9 cellular contexts compared by ENCODE assay signal in the genomic region with DNA sequence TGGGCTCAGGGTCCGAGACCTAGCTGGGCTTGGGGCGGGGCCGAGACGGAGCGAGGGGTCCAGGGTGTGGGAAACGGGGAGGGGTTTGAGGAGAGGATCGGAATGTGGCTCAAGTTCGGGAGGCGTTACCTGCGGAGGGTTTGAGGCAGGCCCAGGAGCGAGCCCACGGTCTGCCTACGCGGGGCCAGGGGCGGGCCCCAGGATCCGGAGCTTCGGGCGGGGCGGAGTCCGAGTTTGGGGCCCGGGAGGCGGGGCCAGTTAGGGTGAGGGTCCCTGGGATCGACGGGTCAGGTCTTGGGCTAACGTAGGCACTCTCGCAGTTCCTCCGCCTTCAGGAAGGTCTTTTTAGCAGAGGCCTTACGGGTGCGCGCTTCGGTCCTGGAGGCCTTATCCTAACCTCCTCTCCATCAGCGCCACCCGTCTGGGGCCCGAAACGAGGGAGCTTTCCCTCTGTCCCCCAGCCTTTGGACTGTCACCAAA. TPM values are rescaled to one million over a fixed set of nuclear protein-coding genes. Genes with fewer than 3 reads are reported as not detected.
A peak's percentile ranks its signal among the peaks of the same experiment; 100 is the strongest.
DNase-seq lines count a peak whose midpoint lies in the region; ATAC-seq and TF ChIP-seq lines count a peak whose summit lies in the region.
"Not testable (repeated sequence)": the region's sequence is repeated elsewhere in the genome, so short reads cannot be mapped to it uniquely, and the experiment has no call there.
"Had no signal": no experiment of that assay in that cellular context is flagged by ENCODE, and none has a peak within 500 bp of the region (broad histone marks: within the 10 kb centered on the region; RNA-seq: fewer than 3 reads in every experiment).

No MANE protein-coding gene starts in this region.

- H3K9me3 ChIP-seq in SJCRH30 (replicated peaks); left lung: not testable (repeated sequence)

- peak overlapping the region; percentile 95 for H3K27ac Mint-ChIP-seq in activated naive CD8-positive, alpha-beta T cell
- H3K27ac Mint-ChIP-seq in progenitor cell of endocrine pancreas: peak overlapping the region; percentile 99

- intact Hi-C loops in left lung (cut with DNase I): not testable (repeated sequence)

- H3K27me3 ChIP-seq in SJCRH30, left lung: not testable (repeated sequence)

- peaks cover 18% of the 10 kb centered on the region for H3K4me1 Mint-ChIP-seq in activated naive CD8-positive, alpha-beta T cell (ENCODE audit: low read depth)
- H3K4me1 Mint-ChIP-seq in progenitor cell of endocrine pancreas (ENCODE audit: low read depth): peaks cover 21% of the 10 kb centered on the region

- not testable (repeated sequence) for ATAC-seq in left lung

- not testable (repeated sequence) for H3K27me3 Mint-ChIP-seq in activated naive CD8-positive, alpha-beta T cell; progenitor cell of endocrine pancreas

- not testable (repeated sequence) for H3K27ac ChIP-seq in SJCRH30
- H3K27ac ChIP-seq in epithelial cell of prostate (peak overlapping the region; percentile 86), left lung (peak overlapping the region; percentile 72 to 83), urinary bladder (ENCODE audit: low read depth) (peak overlapping the region; percentile 86)

- H3K36me3 Mint-ChIP-seq in activated naive CD8-positive, alpha-beta T cell; progenitor cell of endocrine pancreas (ENCODE audit: insufficient read depth): not testable (repeated sequence)

- H3K4me3 ChIP-seq in SJCRH30 (peak overlapping the region; percentile 62), left lung (peak overlapping the region; percentile 38 to 84), urinary bladder (ENCODE audit: low read depth, low read length) (peak overlapping the region; percentile 40)

- not testable (repeated sequence) for H3K36me3 ChIP-seq in SJCRH30; left lung; urinary bladder (ENCODE audit: insufficient read depth)

- H3K4me3 Mint-ChIP-seq in activated naive CD8-positive, alpha-beta T cell: peak overlapping the region; percentile 94
- H3K4me3 Mint-ChIP-seq in progenitor cell of endocrine pancreas (ENCODE audit: low read depth): peak overlapping the region; percentile 93

- TF ChIP-seq CTCF in left lung (IDR thresholded peaks at IDR 0.05); progenitor cell of endocrine pancreas (IDR thresholded peaks at IDR 0.05; ENCODE audit: unreplicated experiment): not testable (repeated sequence)

- not testable (repeated sequence) for H3K9me3 Mint-ChIP-seq in activated naive CD8-positive, alpha-beta T cell (ENCODE audit: low read depth); progenitor cell of endocrine pancreas (ENCODE audit: low read depth)

- DNase-seq in DMS79 (lab: John Stamatoyannopoulos, UW) (peak; percentile 29), KG1 (lab: John Stamatoyannopoulos, UW) (peak; percentile 43)
- not testable (repeated sequence) for DNase-seq in SJCRH30; epithelial cell of prostate (ENCODE audit: low read depth, low spot score); left lung; progenitor cell of endocrine pancreas (ENCODE audit: low spot score, unreplicated experiment)

- under 1% methylated on average over 35 of the region's 35 CpGs for WGBS in urinary bladder

- not testable (repeated sequence) for H3K4me1 ChIP-seq in SJCRH30; urinary bladder (ENCODE audit: insufficient read depth)
- H3K4me1 ChIP-seq in left lung: peaks cover 0 to 14% of the 10 kb centered on the region in 2 donors

RNA-seq across cellular contexts. Expression of a gene that starts 16.3 kb away (rescaled TPM):
- 0.04 TPM in 1 of 2 replicates, not detected in the other for total RNA-seq in SJCRH30 (2014; rRNA removed; shearing (Covaris generic))
- total RNA-seq in left lung: under 1 TPM; 0.39 to 0.61 TPM
- 0.22 TPM in 1 of 2 replicates, not detected in the other for total RNA-seq in progenitor cell of endocrine pancreas
- not detected for total RNA-seq in urinary bladder
- 0.16 TPM for polyA plus RNA-seq in urinary bladder
- total RNA-seq: RPMI7951 had no signal
